Comparison of ENCODE assay signal across 1 cellular context in genomic region chr10:24721254-24722106, GRCh38.
TF ChIP-seq lines count a peak whose summit lies in the region.

No MANE protein-coding gene starts in this region.

TF ChIP-seq in K562, 482 proteins besides CTCF, POLR2A, EP300 and RAD21 (continued from another document):
- TF ChIP-seq HDAC8 (tag; IDR thresholded peaks at IDR 0.05) (no peak), HDAC1 (IDR thresholded peaks at IDR 0.05) (peak in 1 of 2 experiments; percentile 36; a peak in 1 of 4 replicates), E2F8 (IDR thresholded peaks at IDR 0.05; ENCODE audit: low read depth, partially characterized antibody) (no peak), CAMTA2 (CRISPR knock-in tag; conservative IDR thresholded peaks at IDR 0.05) (no peak), MXI1 (IDR thresholded peaks at IDR 0.05; ENCODE audit: low read depth, low read length) (no peak), BRCA1 (IDR thresholded peaks at IDR 0.05) (no peak), BRCA1 (CRISPR knock-in tag; IDR thresholded peaks at IDR 0.05) (no peak), RBBP5 (IDR thresholded peaks at IDR 0.05; ENCODE audit: borderline replicate concordance, insufficient read depth, low read length, poor library complexity, severe bottlenecking) (peak; percentile 75), SNIP1 (IDR thresholded peaks at IDR 0.05; ENCODE audit: low read depth) (no peak), TCF7L2 (IDR thresholded peaks at IDR 0.05; ENCODE audit: low read depth, low read length) (no peak), ZNF175 (CRISPR knock-in tag; IDR thresholded peaks at IDR 0.05; ENCODE audit: low read depth) (no peak), RERE (CRISPR knock-in tag; IDR thresholded peaks at IDR 0.05; ENCODE audit: borderline replicate concordance) (no peak), THRB (CRISPR knock-in tag; conservative IDR thresholded peaks at IDR 0.05) (no peak), SREBF1 (IDR thresholded peaks at IDR 0.05; ENCODE audit: borderline replicate concordance, low read depth, low read length) (no peak), SAP30 (IDR thresholded peaks at IDR 0.05; ENCODE audit: borderline replicate concordance, insufficient read depth, low read depth, low read length, poor library complexity, severe bottlenecking) (peak; percentile 40), CEBPZ (IDR thresholded peaks at IDR 0.05; ENCODE audit: borderline replicate concordance, low read depth, low read length) (no peak), SMAD2 (IDR thresholded peaks at IDR 0.05; ENCODE audit: low read depth, low read length) (no peak), MGA (IDR thresholded peaks at IDR 0.05) (0 out of 2 replicates have a peak, but pooled peaks have one; percentile 14), ZSCAN29 (IDR thresholded peaks at IDR 0.05) (no peak), ZFX (CRISPR knock-in tag; IDR thresholded peaks at IDR 0.05) (peak; percentile 38; the same call in 1 of the 2 replicates)
